Comparison of ENCODE assay signal across 16 cellular contexts in genomic region chr11:108984548-108984947, GRCh38.
DNase-seq lines count a peak whose midpoint lies in the region; ATAC-seq and TF ChIP-seq lines count a peak whose summit lies in the region.
"Had no signal": no experiment of that assay in that cellular context is flagged by ENCODE, and none has a peak within 500 bp of the region (broad histone marks: within the 10 kb centered on the region; RNA-seq: fewer than 3 reads in every experiment).

No MANE protein-coding gene starts in this region.

- no peak for TF ChIP-seq CTCF in brain (conservative IDR thresholded peaks at IDR 0.05)

- H3K9me3 ChIP-seq in right cardiac atrium (ENCODE audit: control insufficient read depth, low read length) (no peaks in the 10 kb centered on the region), mesodermal cell (ENCODE audit: control insufficient read depth, low read length) (no peaks in the 10 kb centered on the region)
- H3K9me3 ChIP-seq: A549, MG63 had no signal

- no peaks in the 10 kb centered on the region for H3K36me3 Mint-ChIP-seq in brain

- peaks cover 24% of the 10 kb centered on the region for H3K4me1 Mint-ChIP-seq in brain

- H3K4me3 ChIP-seq in right cardiac atrium (ENCODE audit: low read length), result no peak overlapping the region
- H3K4me3 ChIP-seq in mesodermal cell (ENCODE audit: extremely low read depth, insufficient read depth, low read length, poor library complexity, severe bottlenecking), result no peak overlapping the region
- H3K4me3 ChIP-seq: A549, MG63 had no signal

- H3K4me1 ChIP-seq in right cardiac atrium (ENCODE audit: control insufficient read depth, insufficient read depth, low read length), result no peaks in the 10 kb centered on the region
- H3K4me1 ChIP-seq in mesodermal cell (ENCODE audit: control insufficient read depth, insufficient read depth, low read length, poor library complexity, severe bottlenecking), result peaks cover 26% of the 10 kb centered on the region
- H3K4me1 ChIP-seq: A549 had no signal

- no peaks in the 10 kb centered on the region for H3K36me3 ChIP-seq in mesodermal cell (ENCODE audit: control insufficient read depth, insufficient read depth, low read length)
- H3K36me3 ChIP-seq: MG63 had no signal

- H3K27me3 ChIP-seq in right cardiac atrium (ENCODE audit: control insufficient read depth, insufficient read depth), result no peaks in the 10 kb centered on the region
- H3K27me3 ChIP-seq: MG63 had no signal

- no peak overlapping the region for H3K27ac ChIP-seq in right cardiac atrium (ENCODE audit: low read length)
- H3K27ac ChIP-seq in mesodermal cell (ENCODE audit: low read depth, low read length, severe bottlenecking), result peak overlapping the region; percentile 83
- H3K27ac ChIP-seq: A549 had no signal

- ATAC-seq in left cardiac atrium (peak; percentile 33 to 44), right cardiac atrium (no peak), GM21447 (IDR thresholded peaks at IDR 0.05; ENCODE audit: unreplicated experiment) (no peak)
- ATAC-seq: A549 had no signal

- H3K4me3 Mint-ChIP-seq in brain, result no peak overlapping the region

- no peaks in the 10 kb centered on the region for H3K27me3 Mint-ChIP-seq in brain

- peak overlapping the region in 4 of 5 experiments; percentile 46 to 93 (median 65) for H3K27ac Mint-ChIP-seq in brain

- H3K9me3 Mint-ChIP-seq in brain, result peaks cover 2 to 19% (median 3%) of the 10 kb centered on the region in 5 experiments

- DNase-seq in left cardiac atrium (no peak), right cardiac atrium (no peak), GM03348 (ENCODE audit: low spot score) (no peak), hippocampal formation (lab: John Stamatoyannopoulos, UW) (no peak)
- DNase-seq: DND-41, Karpas-422, MG63, NCI-H1092, NCI-H187, NCI-H2171, NCI-H446, NCI-H69 had no signal

- intact Hi-C loops in left cardiac atrium (cut with DNase I) (no loop called here), right cardiac atrium (cut with DNase I) (no loop called here)

Comparison
In these comparisons a context has a peak if more than half of its experiments do, and no peak if none do; other contexts are left out.
1. ATAC-seq: peak in left cardiac atrium (2 of 2); none in right cardiac atrium (0 of 2) and GM21447 (single experiment).